In genomic region chr15:89365457-89366055, GRCh38 we compare ENCODE assay signal across 16 cellular contexts. TPM values are rescaled to one million over a fixed set of nuclear protein-coding genes. Genes with fewer than 3 reads are reported as not detected.
DNase-seq lines count a peak whose midpoint lies in the region; ATAC-seq and TF ChIP-seq lines count a peak whose summit lies in the region.
"Had no signal": no experiment of that assay in that cellular context is flagged by ENCODE, and none has a peak within 500 bp of the region (broad histone marks: within the 10 kb centered on the region; RNA-seq: fewer than 3 reads in every experiment).

No MANE protein-coding gene starts in this region.

- no peaks in the 10 kb centered on the region for H4K20me1 ChIP-seq in hepatocyte (ENCODE audit: insufficient read depth, poor library complexity, severe bottlenecking)

- intact Hi-C loops in head of caudate nucleus (cut with DNase I), result no loop called here

- 28% methylated on average over 18 of the region's 22 CpGs for WGBS in hepatocyte (ENCODE audit: low lambda C conversion rate, missing lambda C conversion rate)

- H3K79me2 ChIP-seq in hepatocyte, result no peaks in the 10 kb centered on the region

- peaks cover 99% of the 10 kb centered on the region for H3K27me3 ChIP-seq in hepatocyte
- H3K27me3 ChIP-seq: BE2C had no signal

- H3K4me3 ChIP-seq in SK-N-MC, result peak overlapping the region; percentile 83
- H3K4me3 ChIP-seq in hepatocyte, result no peak overlapping the region
- H3K4me3 ChIP-seq: A549 had no signal

- no peak overlapping the region for H3K4me2 ChIP-seq in hepatocyte
- H3K4me2 ChIP-seq: A549 had no signal

- H3K27ac ChIP-seq in SK-N-MC, result no peak overlapping the region
- peak overlapping the region; percentile 39 for H3K27ac ChIP-seq in cingulate gyrus (ENCODE audit: low read depth, low read length)
- peak overlapping the region; percentile 66 for H3K27ac ChIP-seq in temporal lobe (ENCODE audit: low read depth, low read length)
- no peak overlapping the region for H3K27ac ChIP-seq in hepatocyte
- H3K27ac ChIP-seq: A549, C4-2B had no signal

- H2AFZ ChIP-seq in hepatocyte, result no peak overlapping the region

- DNase-seq in SK-N-MC (ENCODE audit: low read depth, low spot score), result no peak
- DNase-seq in head of caudate nucleus, result peak in 31 of 42 donors; percentile 40 to 88 (median 64)
- DNase-seq in occipital lobe (lab: John Stamatoyannopoulos, UW), result no peak
- DNase-seq in hepatocyte (ENCODE audit: low spot score), result no peak
- DNase-seq in SKM-1 treated with dmso at 0.1 percent for 144 hours (lab: John Stamatoyannopoulos, UW; ENCODE audit: unreplicated experiment), result no peak
- DNase-seq: BE2C; CD4-positive, alpha-beta memory T cell; DMS79 treated with DMSO at 0.1 percent for 48 hours; EL; IMR-90 had no signal

- no peak for TF ChIP-seq CTCF in hepatocyte (IDR thresholded peaks at IDR 0.05; ENCODE audit: poor library complexity)

- peaks cover 22% of the 10 kb centered on the region for H3K36me3 ChIP-seq in SK-N-MC (ENCODE audit: insufficient read depth, low read length)
- no peaks in the 10 kb centered on the region for H3K36me3 ChIP-seq in hepatocyte (replicated peaks; ENCODE audit: insufficient read depth, low read depth)

- H3K9ac ChIP-seq in SK-N-MC (ENCODE audit: insufficient read length), result no peak overlapping the region

- H3K4me1 ChIP-seq in hepatocyte (ENCODE audit: insufficient read depth), result peaks cover 7% of the 10 kb centered on the region

- H3K9me2 ChIP-seq in hepatocyte (replicated peaks; ENCODE audit: insufficient read depth), result no peaks in the 10 kb centered on the region

- ATAC-seq in GM19035 (IDR thresholded peaks at IDR 0.05; ENCODE audit: unreplicated experiment), result no peak
- ATAC-seq: HCT116 had no signal

- H3K9me3 ChIP-seq in SK-N-MC (ENCODE audit: low read depth, low read length) (no peaks in the 10 kb centered on the region), hepatocyte (ENCODE audit: low read depth) (no peaks in the 10 kb centered on the region)
- H3K9me3 ChIP-seq: A549, BE2C had no signal

RNA-seq across cellular contexts. Expression of gene POLG, which starts 30.9 kb away (rescaled TPM):
- total RNA-seq in temporal lobe, result 27.5 TPM
- 38.4 TPM for total RNA-seq in occipital lobe
- 28.0 and 54.0 TPM in 2 replicates for total RNA-seq in hepatocyte
- 34.0 and 44.1 TPM in 2 replicates for polyA plus RNA-seq in hepatocyte

Comparison
In these comparisons a context has a peak if more than half of its experiments do, and no peak if none do; other contexts are left out.
1. DNase-seq: peak in head of caudate nucleus (31 of 42); none in SK-N-MC (single experiment), occipital lobe (single experiment), hepatocyte (single experiment) and SKM-1 treated with dmso at 0.1 percent for 144 hours (single experiment).
2. H3K27ac ChIP-seq: peak in cingulate gyrus (single experiment) and temporal lobe (single experiment); none in SK-N-MC (single experiment) and hepatocyte (single experiment).